ENCODE assay signal across 1 cellular context in genomic region chr9:131530930-131531832, GRCh38.
A peak's percentile ranks its signal among the peaks of the same experiment; 100 is the strongest.
TF ChIP-seq lines count a peak whose summit lies in the region.

UCK1 (minus strand) TSS chr9:131531263; CDS start chr9:131531174, 89 bp downstream.

TF ChIP-seq in HEK293, 187 proteins besides CTCF, POLR2A, EP300 and RAD21 (continued from another document and continues in another):
- TF ChIP-seq, protein P1, sequence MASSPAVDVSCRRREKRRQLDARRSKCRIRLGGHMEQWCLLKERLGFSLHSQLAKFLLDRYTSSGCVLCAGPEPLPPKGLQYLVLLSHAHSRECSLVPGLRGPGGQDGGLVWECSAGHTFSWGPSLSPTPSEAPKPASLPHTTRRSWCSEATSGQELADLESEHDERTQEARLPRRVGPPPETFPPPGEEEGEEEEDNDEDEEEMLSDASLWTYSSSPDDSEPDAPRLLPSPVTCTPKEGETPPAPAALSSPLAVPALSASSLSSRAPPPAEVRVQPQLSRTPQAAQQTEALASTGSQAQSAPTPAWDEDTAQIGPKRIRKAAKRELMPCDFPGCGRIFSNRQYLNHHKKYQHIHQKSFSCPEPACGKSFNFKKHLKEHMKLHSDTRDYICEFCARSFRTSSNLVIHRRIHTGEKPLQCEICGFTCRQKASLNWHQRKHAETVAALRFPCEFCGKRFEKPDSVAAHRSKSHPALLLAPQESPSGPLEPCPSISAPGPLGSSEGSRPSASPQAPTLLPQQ (tag by site-specific recombination; IDR thresholded peaks at IDR 0.05): peak; percentile 63
- no peak for TF ChIP-seq MEIS1 (CRISPR knock-in tag; IDR thresholded peaks at IDR 0.05; ENCODE audit: borderline replicate concordance)
- TF ChIP-seq ZNF585B (tag by site-specific recombination; IDR thresholded peaks at IDR 0.05): no peak
- no peak for TF ChIP-seq ZSCAN16 (tag by site-specific recombination; IDR thresholded peaks at IDR 0.05)
- TF ChIP-seq TRIM28 (IDR thresholded peaks at IDR 0.05; ENCODE audit: borderline replicate concordance, low read length): no peak
- peak; percentile 49 for TF ChIP-seq ZNF518A (tag by site-specific recombination; conservative IDR thresholded peaks at IDR 0.05; ENCODE audit: low read depth)
- no peak for TF ChIP-seq PBX3 (CRISPR knock-in tag; IDR thresholded peaks at IDR 0.05)
- TF ChIP-seq ZBTB48 (tag by site-specific recombination; IDR thresholded peaks at IDR 0.05): 0 out of 2 replicates have a peak, but pooled peaks have one; percentile 19
- TF ChIP-seq ZNF404 (tag by site-specific recombination; IDR thresholded peaks at IDR 0.05): no peak
- no peak for TF ChIP-seq WT1 (tag by site-specific recombination; IDR thresholded peaks at IDR 0.05)
- TF ChIP-seq ZNF423 (tag by site-specific recombination; IDR thresholded peaks at IDR 0.05): 0 out of 2 replicates have a peak, but pooled peaks have one; percentile 36
- TF ChIP-seq ZNF132 (tag by site-specific recombination; IDR thresholded peaks at IDR 0.05; ENCODE audit: borderline replicate concordance): no peak
- TF ChIP-seq ZNF747 (tag by site-specific recombination; IDR thresholded peaks at IDR 0.05): no peak
- no peak for TF ChIP-seq ATF2 (tag by site-specific recombination; IDR thresholded peaks at IDR 0.05; ENCODE audit: low read depth)
- TF ChIP-seq, protein P2, sequence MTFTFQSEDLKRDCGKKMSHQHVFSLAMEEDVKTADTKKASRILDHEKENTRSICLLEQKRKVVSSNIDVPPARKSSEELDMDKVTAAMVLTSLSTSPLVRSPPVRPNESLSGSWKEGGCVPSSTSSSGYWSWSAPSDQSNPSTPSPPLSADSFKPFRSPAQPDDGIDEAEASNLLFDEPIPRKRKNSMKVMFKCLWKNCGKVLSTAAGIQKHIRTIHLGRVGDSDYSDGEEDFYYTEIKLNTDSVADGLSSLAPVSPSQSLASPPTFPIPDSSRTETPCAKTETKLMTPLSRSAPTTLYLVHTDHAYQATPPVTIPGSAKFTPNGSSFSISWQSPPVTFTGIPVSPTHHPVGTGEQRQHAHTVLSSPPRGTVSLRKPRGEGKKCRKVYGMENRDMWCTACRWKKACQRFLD (tag by site-specific recombination; IDR thresholded peaks at IDR 0.05): no peak
- TF ChIP-seq, protein P3, sequence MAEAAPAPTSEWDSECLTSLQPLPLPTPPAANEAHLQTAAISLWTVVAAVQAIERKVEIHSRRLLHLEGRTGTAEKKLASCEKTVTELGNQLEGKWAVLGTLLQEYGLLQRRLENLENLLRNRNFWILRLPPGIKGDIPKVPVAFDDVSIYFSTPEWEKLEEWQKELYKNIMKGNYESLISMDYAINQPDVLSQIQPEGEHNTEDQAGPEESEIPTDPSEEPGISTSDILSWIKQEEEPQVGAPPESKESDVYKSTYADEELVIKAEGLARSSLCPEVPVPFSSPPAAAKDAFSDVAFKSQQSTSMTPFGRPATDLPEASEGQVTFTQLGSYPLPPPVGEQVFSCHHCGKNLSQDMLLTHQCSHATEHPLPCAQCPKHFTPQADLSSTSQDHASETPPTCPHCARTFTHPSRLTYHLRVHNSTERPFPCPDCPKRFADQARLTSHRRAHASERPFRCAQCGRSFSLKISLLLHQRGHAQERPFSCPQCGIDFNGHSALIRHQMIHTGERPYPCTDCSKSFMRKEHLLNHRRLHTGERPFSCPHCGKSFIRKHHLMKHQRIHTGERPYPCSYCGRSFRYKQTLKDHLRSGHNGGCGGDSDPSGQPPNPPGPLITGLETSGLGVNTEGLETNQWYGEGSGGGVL (tag by site-specific recombination; IDR thresholded peaks at IDR 0.05): 0 out of 2 replicates have a peak, but pooled peaks have one; percentile 19
- TF ChIP-seq, protein P4, sequence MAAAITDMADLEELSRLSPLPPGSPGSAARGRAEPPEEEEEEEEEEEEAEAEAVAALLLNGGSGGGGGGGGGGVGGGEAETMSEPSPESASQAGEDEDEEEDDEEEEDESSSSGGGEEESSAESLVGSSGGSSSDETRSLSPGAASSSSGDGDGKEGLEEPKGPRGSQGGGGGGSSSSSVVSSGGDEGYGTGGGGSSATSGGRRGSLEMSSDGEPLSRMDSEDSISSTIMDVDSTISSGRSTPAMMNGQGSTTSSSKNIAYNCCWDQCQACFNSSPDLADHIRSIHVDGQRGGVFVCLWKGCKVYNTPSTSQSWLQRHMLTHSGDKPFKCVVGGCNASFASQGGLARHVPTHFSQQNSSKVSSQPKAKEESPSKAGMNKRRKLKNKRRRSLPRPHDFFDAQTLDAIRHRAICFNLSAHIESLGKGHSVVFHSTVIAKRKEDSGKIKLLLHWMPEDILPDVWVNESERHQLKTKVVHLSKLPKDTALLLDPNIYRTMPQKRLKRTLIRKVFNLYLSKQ (tag by site-specific recombination; IDR thresholded peaks at IDR 0.05; ENCODE audit: borderline replicate concordance): no peak
- no peak for TF ChIP-seq KLF7 (tag by site-specific recombination; IDR thresholded peaks at IDR 0.05; ENCODE audit: borderline replicate concordance)
- TF ChIP-seq ZNF843 (tag by site-specific recombination; IDR thresholded peaks at IDR 0.05): no peak
- peak; percentile 69 for TF ChIP-seq ZIC2 (tag by site-specific recombination; IDR thresholded peaks at IDR 0.05)
- TF ChIP-seq, protein P5, sequence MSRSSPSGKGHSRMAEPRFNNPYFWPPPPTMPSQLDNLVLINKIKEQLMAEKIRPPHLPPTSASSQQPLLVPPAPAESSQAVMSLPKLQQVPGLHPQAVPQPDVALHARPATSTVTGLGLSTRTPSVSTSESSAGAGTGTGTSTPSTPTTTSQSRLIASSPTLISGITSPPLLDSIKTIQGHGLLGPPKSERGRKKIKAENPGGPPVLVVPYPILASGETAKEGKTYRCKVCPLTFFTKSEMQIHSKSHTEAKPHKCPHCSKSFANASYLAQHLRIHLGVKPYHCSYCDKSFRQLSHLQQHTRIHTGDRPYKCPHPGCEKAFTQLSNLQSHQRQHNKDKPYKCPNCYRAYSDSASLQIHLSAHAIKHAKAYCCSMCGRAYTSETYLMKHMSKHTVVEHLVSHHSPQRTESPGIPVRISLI (tag by site-specific recombination; IDR thresholded peaks at IDR 0.05): no peak
- TF ChIP-seq ZNF223 (tag by site-specific recombination; IDR thresholded peaks at IDR 0.05): no peak
- TF ChIP-seq GLI2 (tag by site-specific recombination; IDR thresholded peaks at IDR 0.05; ENCODE audit: borderline replicate concordance, low read depth): no peak
- TF ChIP-seq ZNF394 (tag by site-specific recombination; IDR thresholded peaks at IDR 0.05; ENCODE audit: borderline replicate concordance): no peak
- no peak for TF ChIP-seq ZNF670 (tag by site-specific recombination; IDR thresholded peaks at IDR 0.05; ENCODE audit: low read depth)
- TF ChIP-seq ZEB2 (tag by site-specific recombination; IDR thresholded peaks at IDR 0.05): no peak
- TF ChIP-seq ZNF621 (tag by site-specific recombination; IDR thresholded peaks at IDR 0.05): no peak
- TF ChIP-seq GLIS1 (tag by site-specific recombination; IDR thresholded peaks at IDR 0.05): no peak
- no peak for TF ChIP-seq ZFP69B (tag by site-specific recombination; IDR thresholded peaks at IDR 0.05)
- TF ChIP-seq BCL11B (tag by site-specific recombination; IDR thresholded peaks at IDR 0.05; ENCODE audit: low read depth): no peak
- TF ChIP-seq ZFP37 (tag by site-specific recombination; IDR thresholded peaks at IDR 0.05): no peak
- no peak for TF ChIP-seq TCF7L2 (IDR thresholded peaks at IDR 0.05; ENCODE audit: borderline replicate concordance, low read depth, low read length)
- no peak for TF ChIP-seq ZNF48 (tag by site-specific recombination; IDR thresholded peaks at IDR 0.05)
- TF ChIP-seq EGR2 (tag by site-specific recombination; IDR thresholded peaks at IDR 0.05; ENCODE audit: low read depth): no peak
- no peak for TF ChIP-seq ZNF174 (tag by site-specific recombination; IDR thresholded peaks at IDR 0.05)
- no peak for TF ChIP-seq KLF9 (tag by site-specific recombination; IDR thresholded peaks at IDR 0.05; ENCODE audit: low read depth)
- TF ChIP-seq ZNF155 (tag by site-specific recombination; IDR thresholded peaks at IDR 0.05): no peak
- no peak for TF ChIP-seq OSR2 (tag by site-specific recombination; IDR thresholded peaks at IDR 0.05)
- no peak for TF ChIP-seq ZNF544 (tag by site-specific recombination; IDR thresholded peaks at IDR 0.05)
- TF ChIP-seq ZNF530 (tag by site-specific recombination; IDR thresholded peaks at IDR 0.05; ENCODE audit: low read depth): no peak
- peak; percentile 66; the same call in 1 of the 2 replicates for TF ChIP-seq ZNF561 (tag by site-specific recombination; IDR thresholded peaks at IDR 0.05; ENCODE audit: borderline replicate concordance)
- TF ChIP-seq IKZF3 (tag by site-specific recombination; IDR thresholded peaks at IDR 0.05): no peak
- no peak for TF ChIP-seq ZNF549 (tag by site-specific recombination; IDR thresholded peaks at IDR 0.05)
- TF ChIP-seq ZNF830 (tag by site-specific recombination; IDR thresholded peaks at IDR 0.05; ENCODE audit: low read depth): no peak
- TF ChIP-seq ZXDB (tag by site-specific recombination; IDR thresholded peaks at IDR 0.05): peak; percentile 49; the same call in 1 of the 2 replicates
- no peak for TF ChIP-seq ZNF112 (tag by site-specific recombination; IDR thresholded peaks at IDR 0.05)
- TF ChIP-seq ZNF513 (tag by site-specific recombination; IDR thresholded peaks at IDR 0.05): no peak
